ENCODE assay signal across 1 cellular context in the genomic region with DNA sequence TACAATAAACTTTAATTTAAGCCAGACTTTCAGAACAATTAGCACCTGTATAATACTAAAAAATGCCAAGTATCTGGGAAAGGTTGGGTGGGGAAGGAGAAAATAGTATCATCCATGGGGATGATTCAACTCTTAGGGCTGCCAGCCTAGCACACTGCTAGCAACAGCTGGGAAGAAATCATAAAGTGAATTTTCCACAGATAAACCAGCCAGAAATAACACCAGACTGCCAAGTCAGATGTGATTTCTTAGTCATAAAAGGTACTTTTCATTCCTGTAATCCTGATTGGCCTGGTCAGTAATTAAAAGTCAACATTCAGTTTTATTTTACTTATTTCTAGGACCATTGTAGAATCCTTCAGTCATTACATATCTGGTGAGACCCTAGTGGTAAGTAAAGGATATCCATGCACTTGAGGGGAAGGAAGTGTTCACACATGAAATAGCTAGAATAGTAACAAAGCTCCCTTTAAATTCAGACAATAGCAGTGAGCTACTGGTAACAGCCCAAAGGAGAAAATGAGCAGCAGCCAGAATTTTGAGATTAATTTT.
TF ChIP-seq lines count a peak whose summit lies in the region.

No MANE protein-coding gene starts in this region.

TF ChIP-seq in K562, 482 proteins besides CTCF, POLR2A, EP300 and RAD21 (continued from another document):
- TF ChIP-seq, protein P1, sequence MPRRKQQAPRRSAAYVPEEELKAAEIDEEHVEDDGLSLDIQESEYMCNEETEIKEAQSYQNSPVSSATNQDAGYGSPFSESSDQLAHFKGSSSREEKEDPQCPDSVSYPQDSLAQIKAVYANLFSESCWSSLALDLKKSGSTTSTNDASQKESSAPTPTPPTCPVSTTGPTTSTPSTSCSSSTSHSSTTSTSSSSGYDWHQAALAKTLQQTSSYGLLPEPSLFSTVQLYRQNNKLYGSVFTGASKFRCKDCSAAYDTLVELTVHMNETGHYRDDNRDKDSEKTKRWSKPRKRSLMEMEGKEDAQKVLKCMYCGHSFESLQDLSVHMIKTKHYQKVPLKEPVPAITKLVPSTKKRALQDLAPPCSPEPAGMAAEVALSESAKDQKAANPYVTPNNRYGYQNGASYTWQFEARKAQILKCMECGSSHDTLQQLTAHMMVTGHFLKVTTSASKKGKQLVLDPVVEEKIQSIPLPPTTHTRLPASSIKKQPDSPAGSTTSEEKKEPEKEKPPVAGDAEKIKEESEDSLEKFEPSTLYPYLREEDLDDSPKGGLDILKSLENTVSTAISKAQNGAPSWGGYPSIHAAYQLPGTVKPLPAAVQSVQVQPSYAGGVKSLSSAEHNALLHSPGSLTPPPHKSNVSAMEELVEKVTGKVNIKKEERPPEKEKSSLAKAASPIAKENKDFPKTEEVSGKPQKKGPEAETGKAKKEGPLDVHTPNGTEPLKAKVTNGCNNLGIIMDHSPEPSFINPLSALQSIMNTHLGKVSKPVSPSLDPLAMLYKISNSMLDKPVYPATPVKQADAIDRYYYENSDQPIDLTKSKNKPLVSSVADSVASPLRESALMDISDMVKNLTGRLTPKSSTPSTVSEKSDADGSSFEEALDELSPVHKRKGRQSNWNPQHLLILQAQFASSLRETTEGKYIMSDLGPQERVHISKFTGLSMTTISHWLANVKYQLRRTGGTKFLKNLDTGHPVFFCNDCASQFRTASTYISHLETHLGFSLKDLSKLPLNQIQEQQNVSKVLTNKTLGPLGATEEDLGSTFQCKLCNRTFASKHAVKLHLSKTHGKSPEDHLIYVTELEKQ (CRISPR knock-in tag; IDR thresholded peaks at IDR 0.05), result no peak
- TF ChIP-seq, protein P2, sequence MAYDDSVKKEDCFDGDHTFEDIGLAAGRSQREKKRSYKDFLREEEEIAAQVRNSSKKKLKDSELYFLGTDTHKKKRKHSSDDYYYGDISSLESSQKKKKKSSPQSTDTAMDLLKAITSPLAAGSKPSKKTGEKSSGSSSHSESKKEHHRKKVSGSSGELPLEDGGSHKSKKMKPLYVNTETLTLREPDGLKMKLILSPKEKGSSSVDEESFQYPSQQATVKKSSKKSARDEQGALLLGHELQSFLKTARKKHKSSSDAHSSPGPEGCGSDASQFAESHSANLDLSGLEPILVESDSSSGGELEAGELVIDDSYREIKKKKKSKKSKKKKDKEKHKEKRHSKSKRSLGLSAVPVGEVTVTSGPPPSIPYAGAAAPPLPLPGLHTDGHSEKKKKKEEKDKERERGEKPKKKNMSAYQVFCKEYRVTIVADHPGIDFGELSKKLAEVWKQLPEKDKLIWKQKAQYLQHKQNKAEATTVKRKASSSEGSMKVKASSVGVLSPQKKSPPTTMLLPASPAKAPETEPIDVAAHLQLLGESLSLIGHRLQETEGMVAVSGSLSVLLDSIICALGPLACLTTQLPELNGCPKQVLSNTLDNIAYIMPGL (CRISPR knock-in tag; IDR thresholded peaks at IDR 0.05), result no peak
- TF ChIP-seq, protein P3, sequence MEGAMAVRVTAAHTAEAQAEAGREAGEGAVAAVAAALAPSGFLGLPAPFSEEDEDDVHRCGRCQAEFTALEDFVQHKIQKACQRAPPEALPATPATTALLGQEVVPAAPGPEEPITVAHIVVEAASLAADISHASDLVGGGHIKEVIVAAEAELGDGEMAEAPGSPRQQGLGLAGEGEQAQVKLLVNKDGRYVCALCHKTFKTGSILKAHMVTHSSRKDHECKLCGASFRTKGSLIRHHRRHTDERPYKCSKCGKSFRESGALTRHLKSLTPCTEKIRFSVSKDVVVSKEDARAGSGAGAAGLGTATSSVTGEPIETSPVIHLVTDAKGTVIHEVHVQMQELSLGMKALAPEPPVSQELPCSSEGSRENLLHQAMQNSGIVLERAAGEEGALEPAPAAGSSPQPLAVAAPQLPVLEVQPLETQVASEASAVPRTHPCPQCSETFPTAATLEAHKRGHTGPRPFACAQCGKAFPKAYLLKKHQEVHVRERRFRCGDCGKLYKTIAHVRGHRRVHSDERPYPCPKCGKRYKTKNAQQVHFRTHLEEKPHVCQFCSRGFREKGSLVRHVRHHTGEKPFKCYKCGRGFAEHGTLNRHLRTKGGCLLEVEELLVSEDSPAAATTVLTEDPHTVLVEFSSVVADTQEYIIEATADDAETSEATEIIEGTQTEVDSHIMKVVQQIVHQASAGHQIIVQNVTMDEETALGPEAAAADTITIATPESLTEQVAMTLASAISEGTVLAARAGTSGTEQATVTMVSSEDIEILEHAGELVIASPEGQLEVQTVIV (CRISPR knock-in tag; IDR thresholded peaks at IDR 0.05; ENCODE audit: borderline replicate concordance), result no peak
- no peak for TF ChIP-seq ZNF436 (CRISPR knock-in tag; IDR thresholded peaks at IDR 0.05)
- TF ChIP-seq, protein P4, sequence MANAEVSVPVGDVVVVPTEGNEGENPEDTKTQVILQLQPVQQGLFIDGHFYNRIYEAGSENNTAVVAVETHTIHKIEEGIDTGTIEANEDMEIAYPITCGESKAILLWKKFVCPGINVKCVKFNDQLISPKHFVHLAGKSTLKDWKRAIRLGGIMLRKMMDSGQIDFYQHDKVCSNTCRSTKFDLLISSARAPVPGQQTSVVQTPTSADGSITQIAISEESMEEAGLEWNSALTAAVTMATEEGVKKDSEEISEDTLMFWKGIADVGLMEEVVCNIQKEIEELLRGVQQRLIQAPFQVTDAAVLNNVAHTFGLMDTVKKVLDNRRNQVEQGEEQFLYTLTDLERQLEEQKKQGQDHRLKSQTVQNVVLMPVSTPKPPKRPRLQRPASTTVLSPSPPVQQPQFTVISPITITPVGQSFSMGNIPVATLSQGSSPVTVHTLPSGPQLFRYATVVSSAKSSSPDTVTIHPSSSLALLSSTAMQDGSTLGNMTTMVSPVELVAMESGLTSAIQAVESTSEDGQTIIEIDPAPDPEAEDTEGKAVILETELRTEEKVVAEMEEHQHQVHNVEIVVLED (CRISPR knock-in tag; IDR thresholded peaks at IDR 0.05), result no peak
